In genomic region chr2:98608962-98609604, GRCh38 we compare ENCODE assay signal across 1 cellular context.
TF ChIP-seq lines count a peak whose summit lies in the region.

No MANE protein-coding gene starts in this region.

TF ChIP-seq in GM12878, 131 proteins besides CTCF, POLR2A, EP300 and RAD21:
- TF ChIP-seq RBBP5 (conservative IDR thresholded peaks at IDR 0.05) (no peak), CEBPB (IDR thresholded peaks at IDR 0.05; ENCODE audit: borderline replicate concordance in 1 of 2, low read depth in 2 of 2, low read length in 2 of 2) (no peak), IKZF2 (IDR thresholded peaks at IDR 0.05) (no peak), ASH2L (IDR thresholded peaks at IDR 0.05; ENCODE audit: borderline replicate concordance, low read depth) (0 out of 2 replicates have a peak, but pooled peaks have one; percentile 31), BCL11A (IDR thresholded peaks at IDR 0.05; ENCODE audit: low read depth, low read length) (no peak), RAD51 (IDR thresholded peaks at IDR 0.05) (no peak), PML (IDR thresholded peaks at IDR 0.05; ENCODE audit: low read length) (0 out of 2 replicates have a peak, but pooled peaks have one; percentile 1), ZNF274 (IDR thresholded peaks at IDR 0.05; ENCODE audit: insufficient read depth, insufficient read length) (no peak), BHLHE40 (IDR thresholded peaks at IDR 0.05; ENCODE audit: borderline replicate concordance in 1 of 2, low read depth in 2 of 2, low read length in 1 of 2) (no peak), NR2C1 (IDR thresholded peaks at IDR 0.05) (no peak), LARP7 (IDR thresholded peaks at IDR 0.05) (no peak), EZH2 (IDR thresholded peaks at IDR 0.05; ENCODE audit: borderline replicate concordance, control insufficient read depth, low read depth, low read length) (no peak), ATF3 (IDR thresholded peaks at IDR 0.05; ENCODE audit: borderline replicate concordance, extremely low read depth, low read depth, low read length) (no peak)
- TF ChIP-seq, protein P1, sequence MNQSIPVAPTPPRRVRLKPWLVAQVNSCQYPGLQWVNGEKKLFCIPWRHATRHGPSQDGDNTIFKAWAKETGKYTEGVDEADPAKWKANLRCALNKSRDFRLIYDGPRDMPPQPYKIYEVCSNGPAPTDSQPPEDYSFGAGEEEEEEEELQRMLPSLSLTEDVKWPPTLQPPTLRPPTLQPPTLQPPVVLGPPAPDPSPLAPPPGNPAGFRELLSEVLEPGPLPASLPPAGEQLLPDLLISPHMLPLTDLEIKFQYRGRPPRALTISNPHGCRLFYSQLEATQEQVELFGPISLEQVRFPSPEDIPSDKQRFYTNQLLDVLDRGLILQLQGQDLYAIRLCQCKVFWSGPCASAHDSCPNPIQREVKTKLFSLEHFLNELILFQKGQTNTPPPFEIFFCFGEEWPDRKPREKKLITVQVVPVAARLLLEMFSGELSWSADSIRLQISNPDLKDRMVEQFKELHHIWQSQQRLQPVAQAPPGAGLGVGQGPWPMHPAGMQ (IDR thresholded peaks at IDR 0.05; ENCODE audit: borderline replicate concordance), result no peak
TF ChIP-seq in GM12878: peak in this region for 2.
